Comparison of ENCODE assay signal across 1 cellular context in genomic region chr2:172080641-172081230, GRCh38.
TF ChIP-seq lines count a peak whose summit lies in the region.

No MANE protein-coding gene starts in this region.

TF ChIP-seq in endothelial cell of umbilical vein, 7 proteins besides CTCF, POLR2A, EP300 and RAD21 (continued from another document):
- TF ChIP-seq MAX (IDR thresholded peaks at IDR 0.05; ENCODE audit: insufficient read depth, insufficient read length), result no peak
- no peak for TF ChIP-seq POLR2AphosphoS5 (IDR thresholded peaks at IDR 0.05; ENCODE audit: insufficient read depth, low read depth, low read length)
- TF ChIP-seq JUN (IDR thresholded peaks at IDR 0.05; ENCODE audit: borderline replicate concordance, insufficient read depth, insufficient read length, low read depth), result no peak
